Comparison of ENCODE assay signal across 7 cellular contexts in the genomic region with DNA sequence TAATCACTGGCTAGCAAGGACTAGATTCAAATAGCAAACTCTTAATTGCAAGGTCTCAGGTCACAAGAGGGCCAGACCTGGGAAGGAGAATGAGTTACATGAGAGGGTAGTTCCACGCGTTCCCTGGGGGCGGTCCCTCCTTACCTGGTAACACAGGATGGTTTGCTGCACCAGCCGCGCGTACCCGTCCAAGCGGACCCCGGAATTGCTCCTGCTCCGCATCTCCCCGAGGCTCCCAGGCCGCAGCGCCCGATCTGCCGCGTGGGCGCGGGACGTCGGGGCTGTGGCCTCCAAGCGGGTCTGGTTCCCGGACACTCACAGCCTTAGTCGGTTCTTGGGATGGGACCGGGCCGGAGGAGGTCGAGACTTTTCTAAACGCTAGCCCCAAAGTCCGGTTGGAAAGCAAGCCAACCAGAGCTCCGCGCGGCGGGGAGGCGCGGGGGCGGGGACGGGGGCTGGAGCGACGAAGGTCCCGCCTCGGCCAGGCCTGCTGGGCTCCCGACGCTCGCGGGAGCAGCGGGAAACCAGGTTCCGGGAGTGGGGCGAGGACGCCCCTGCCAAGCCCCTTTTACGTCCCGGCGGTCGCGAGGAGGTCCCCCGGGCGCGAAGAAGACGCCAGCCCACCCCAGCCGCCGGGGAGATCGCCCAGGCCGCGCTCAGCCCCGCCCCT. TPM values are rescaled to one million over a fixed set of nuclear protein-coding genes. Genes with fewer than 3 reads are reported as not detected.
DNase-seq lines count a peak whose midpoint lies in the region; ATAC-seq and TF ChIP-seq lines count a peak whose summit lies in the region.

A gene with protein sequence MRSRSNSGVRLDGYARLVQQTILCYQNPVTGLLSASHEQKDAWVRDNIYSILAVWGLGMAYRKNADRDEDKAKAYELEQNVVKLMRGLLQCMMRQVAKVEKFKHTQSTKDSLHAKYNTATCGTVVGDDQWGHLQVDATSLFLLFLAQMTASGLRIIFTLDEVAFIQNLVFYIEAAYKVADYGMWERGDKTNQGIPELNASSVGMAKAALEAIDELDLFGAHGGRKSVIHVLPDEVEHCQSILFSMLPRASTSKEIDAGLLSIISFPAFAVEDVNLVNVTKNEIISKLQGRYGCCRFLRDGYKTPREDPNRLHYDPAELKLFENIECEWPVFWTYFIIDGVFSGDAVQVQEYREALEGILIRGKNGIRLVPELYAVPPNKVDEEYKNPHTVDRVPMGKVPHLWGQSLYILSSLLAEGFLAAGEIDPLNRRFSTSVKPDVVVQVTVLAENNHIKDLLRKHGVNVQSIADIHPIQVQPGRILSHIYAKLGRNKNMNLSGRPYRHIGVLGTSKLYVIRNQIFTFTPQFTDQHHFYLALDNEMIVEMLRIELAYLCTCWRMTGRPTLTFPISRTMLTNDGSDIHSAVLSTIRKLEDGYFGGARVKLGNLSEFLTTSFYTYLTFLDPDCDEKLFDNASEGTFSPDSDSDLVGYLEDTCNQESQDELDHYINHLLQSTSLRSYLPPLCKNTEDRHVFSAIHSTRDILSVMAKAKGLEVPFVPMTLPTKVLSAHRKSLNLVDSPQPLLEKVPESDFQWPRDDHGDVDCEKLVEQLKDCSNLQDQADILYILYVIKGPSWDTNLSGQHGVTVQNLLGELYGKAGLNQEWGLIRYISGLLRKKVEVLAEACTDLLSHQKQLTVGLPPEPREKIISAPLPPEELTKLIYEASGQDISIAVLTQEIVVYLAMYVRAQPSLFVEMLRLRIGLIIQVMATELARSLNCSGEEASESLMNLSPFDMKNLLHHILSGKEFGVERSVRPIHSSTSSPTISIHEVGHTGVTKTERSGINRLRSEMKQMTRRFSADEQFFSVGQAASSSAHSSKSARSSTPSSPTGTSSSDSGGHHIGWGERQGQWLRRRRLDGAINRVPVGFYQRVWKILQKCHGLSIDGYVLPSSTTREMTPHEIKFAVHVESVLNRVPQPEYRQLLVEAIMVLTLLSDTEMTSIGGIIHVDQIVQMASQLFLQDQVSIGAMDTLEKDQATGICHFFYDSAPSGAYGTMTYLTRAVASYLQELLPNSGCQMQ (minus strand): TSS at position 404 of the 670 bp plus-strand sequence. CDS start 182 bp downstream, at position 222.

- H3K4me1 Mint-ChIP-seq in endothelial cell (ENCODE audit: unreplicated experiment) = peaks cover 4% of the 10 kb centered on the region

- peak within 1 kb of the TSS; percentile 79 for H3K9ac ChIP-seq in KMS-11

- peak within 1 kb of the TSS; percentile 82 for H2AFZ ChIP-seq in KMS-11 (ENCODE audit: low read depth)

- H3K9me3 Mint-ChIP-seq in endothelial cell (ENCODE audit: unreplicated experiment) = no peaks in the 10 kb centered on the region

- H3K4me3 ChIP-seq in GM12865 (ENCODE audit: low read depth, low read length) (peak within 1 kb of the TSS; percentile 70), KMS-11 (IDR thresholded peaks at IDR 0.05; ENCODE audit: insufficient read depth, low read depth, low read length) (no peak within 1 kb of the TSS), mononuclear cell (ENCODE audit: low read length) (peak within 1 kb of the TSS; percentile 59)

- DNase-seq in GM12865 (ENCODE audit: low read depth) (no peak), endothelial cell (ENCODE audit: low spot score) (peak; percentile 45)
- peak; percentile 3 to 18 for DNase-seq in activated CD4-positive, alpha-beta T cell treated with anti-CD3 and anti-CD28 coated beads for 4 hours
- DNase-seq in stimulated activated naive CD4-positive, alpha-beta T cell (lab: John Stamatoyannopoulos, UW) = peak in 4 of 6 experiments; percentile 21 to 60 (median 36)

- peak within 1 kb of the TSS; percentile 93 for H3K4me3 Mint-ChIP-seq in endothelial cell (ENCODE audit: unreplicated experiment)

- peaks cover 3% of the 10 kb centered on the region for H3K27me3 Mint-ChIP-seq in endothelial cell (ENCODE audit: unreplicated experiment)

- ATAC-seq in GM21825 (IDR thresholded peaks at IDR 0.05; ENCODE audit: unreplicated experiment) = peak; percentile 43

- no peaks in the 10 kb centered on the region for H3K27me3 ChIP-seq in KMS-11 (ENCODE audit: insufficient read depth, low read depth)
- no peaks in the 10 kb centered on the region for H3K27me3 ChIP-seq in mononuclear cell (ENCODE audit: insufficient read depth, low read length)

- peak within 1 kb of the TSS; percentile 91 for H3K4me2 ChIP-seq in KMS-11

- no peaks in the 10 kb centered on the region for H3K9me3 ChIP-seq in mononuclear cell (ENCODE audit: low read depth, low read length)

- H4K20me1 ChIP-seq in KMS-11 (ENCODE audit: insufficient read depth) = no peaks in the 10 kb centered on the region

- H3K36me3 ChIP-seq in KMS-11 (ENCODE audit: insufficient read depth) = no peaks in the 10 kb centered on the region

- H3K36me3 Mint-ChIP-seq in endothelial cell (ENCODE audit: low read depth, unreplicated experiment) = peaks cover 5% of the 10 kb centered on the region

- H3K4me1 ChIP-seq in KMS-11 (ENCODE audit: low read depth, poor library complexity, severe bottlenecking) = peaks cover 10% of the 10 kb centered on the region
- peaks cover 13% of the 10 kb centered on the region for H3K4me1 ChIP-seq in mononuclear cell (ENCODE audit: insufficient read depth, low read length)

- peak within 1 kb of the TSS; percentile 68 for H3K27ac ChIP-seq in KMS-11

- H3K27ac Mint-ChIP-seq in endothelial cell (ENCODE audit: unreplicated experiment) = peak within 1 kb of the TSS; percentile 86

- H3K79me2 ChIP-seq in KMS-11 (ENCODE audit: insufficient read depth, low read depth) = no peaks in the 10 kb centered on the region

- TF ChIP-seq CTCF in GM12865 (IDR thresholded peaks at IDR 0.05; ENCODE audit: insufficient read depth, low read depth, low read length, missing control alignments) (no peak), KMS-11 (conservative IDR thresholded peaks at IDR 0.05; ENCODE audit: low read depth, low read length) (no peak), endothelial cell (IDR thresholded peaks at IDR 0.05; ENCODE audit: unreplicated experiment) (no peak)

RNA-seq across cellular contexts. Expression of the gene that starts here (rescaled TPM):
- 19.7 TPM for total RNA-seq in endothelial cell (ENCODE audit: unreplicated experiment)
- 11.2 TPM for total RNA-seq in mononuclear cell
